Comparison of ENCODE assay signal across 12 cellular contexts in the genomic region with DNA sequence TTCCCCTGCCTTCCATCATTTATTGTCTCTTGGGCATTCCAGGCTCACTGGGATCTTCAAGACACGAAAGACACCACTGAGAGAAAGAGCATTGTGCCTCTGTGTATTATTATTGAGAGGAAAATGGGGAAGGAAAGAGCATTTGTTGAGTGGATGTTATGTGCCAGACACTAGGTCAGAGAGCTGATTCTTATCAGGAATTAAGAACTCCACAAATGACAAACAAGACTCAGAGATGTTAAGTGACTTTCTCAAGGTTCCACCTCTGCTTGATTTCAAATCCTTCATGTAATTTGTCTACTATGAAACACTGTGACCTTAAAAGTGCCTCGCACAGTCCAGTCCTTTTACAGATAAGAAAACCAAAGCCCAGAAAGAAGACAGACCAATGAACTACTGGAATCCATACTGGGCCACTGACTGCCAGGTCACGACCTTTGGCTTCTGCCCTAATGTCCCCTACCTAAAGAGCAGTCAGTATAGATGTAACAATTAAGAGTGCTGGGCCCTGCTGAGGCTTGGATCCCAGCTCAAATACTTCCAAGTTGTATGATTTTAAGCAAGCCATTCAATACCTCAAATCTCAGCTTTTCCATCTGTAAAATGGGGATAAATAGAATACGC. TPM values are rescaled to one million over a fixed set of nuclear protein-coding genes. Genes with fewer than 3 reads are reported as not detected.
DNase-seq lines count a peak whose midpoint lies in the region; ATAC-seq, FAIRE-seq and TF ChIP-seq lines count a peak whose summit lies in the region.
"Had no signal": no experiment of that assay in that cellular context is flagged by ENCODE, and none has a peak within 500 bp of the region (broad histone marks: within the 10 kb centered on the region; RNA-seq: fewer than 3 reads in every experiment).

No MANE protein-coding gene starts in this region.

- H3K27me3 ChIP-seq in heart left ventricle (no peaks in the 10 kb centered on the region), astrocyte (ENCODE audit: insufficient read depth, low read length) (no peaks in the 10 kb centered on the region), muscle layer of duodenum (ENCODE audit: low read depth, low read length) (no peaks in the 10 kb centered on the region), transverse colon (no peaks in the 10 kb centered on the region)

- no peak for TF ChIP-seq EP300 in transverse colon (IDR thresholded peaks at IDR 0.05; ENCODE audit: low read depth)

- in situ Hi-C loops in transverse colon (cut with MboI; ENCODE audit: low pct_ligation_motif_present in 1 of 4, low pct_unique_long_range_greater_than_20kb in 1 of 4, low sequenced_read_pairs in 3 of 4) = loop anchor here in 1 of 4 donors (25.0 kb wide), 1 partner anchor 108 kb away; no protein-coding TSS in a partner anchor

- peaks cover 5% of the 10 kb centered on the region for H3K36me3 Mint-ChIP-seq in astrocyte (ENCODE audit: low read depth, unreplicated experiment)

- H3K4me2 ChIP-seq in astrocyte (ENCODE audit: low read length) = peak overlapping the region; percentile 16

- H3K4me3 Mint-ChIP-seq in astrocyte (ENCODE audit: unreplicated experiment) = no peak overlapping the region
- H3K4me3 Mint-ChIP-seq: central memory CD8-positive, alpha-beta T cell had no signal

- intact Hi-C loops in heart left ventricle (cut with DNase I) (no loop called here), Right ventricle myocardium inferior (cut with DNase I) (loop anchor here (5.0 kb wide), 1 partner anchor 47 kb away; no protein-coding TSS in a partner anchor), transverse colon (cut with DNase I; ENCODE audit: low total_unique reads) (loop anchor here (5.0 kb wide), 1 partner anchor 983 kb away; no protein-coding TSS in a partner anchor)

- peaks cover 99% of the 10 kb centered on the region for H4K20me1 ChIP-seq in astrocyte (ENCODE audit: insufficient read depth, low read length)

- H3K36me3 ChIP-seq in heart left ventricle (no peaks in the 10 kb centered on the region), astrocyte (ENCODE audit: insufficient read depth, low read length) (peaks cover 6% of the 10 kb centered on the region), muscle layer of duodenum (ENCODE audit: control insufficient read depth in 1 of 2, insufficient read depth in 2 of 2, low read length in 2 of 2) (no peaks in the 10 kb centered on the region), transverse colon (no peaks in the 10 kb centered on the region)

- ATAC-seq in heart left ventricle (no peak), Right ventricle myocardium inferior (no peak), GM19463 (IDR thresholded peaks at IDR 0.05; ENCODE audit: unreplicated experiment) (no peak)

- TF ChIP-seq POLR2A in heart left ventricle (IDR thresholded peaks at IDR 0.05) (no peak), transverse colon (IDR thresholded peaks at IDR 0.05) (no peak)

- TF ChIP-seq CTCF in heart left ventricle (IDR thresholded peaks at IDR 0.05) = no peak
- TF ChIP-seq CTCF in astrocyte (IDR thresholded peaks at IDR 0.05; ENCODE audit: insufficient read depth, low read depth, low read length) = no peak
- TF ChIP-seq CTCF in transverse colon (IDR thresholded peaks at IDR 0.05) = no peak

- H3K27me3 Mint-ChIP-seq in astrocyte (ENCODE audit: low read depth, unreplicated experiment) = no peaks in the 10 kb centered on the region

- H3K9me3 Mint-ChIP-seq in astrocyte (ENCODE audit: unreplicated experiment) = no peaks in the 10 kb centered on the region
- H3K9me3 Mint-ChIP-seq: central memory CD8-positive, alpha-beta T cell had no signal

- H3K79me2 ChIP-seq in astrocyte (ENCODE audit: insufficient read depth, low read length) = peaks cover 100% of the 10 kb centered on the region

- no peak overlapping the region for H3K27ac Mint-ChIP-seq in astrocyte (ENCODE audit: unreplicated experiment)

- H3K9ac ChIP-seq in astrocyte (ENCODE audit: low read length) = no peak overlapping the region

- FAIRE-seq in astrocyte (lab: Jason Lieb, UNC) = no peak

- peaks cover 87% of the 10 kb centered on the region for H3K4me1 Mint-ChIP-seq in astrocyte (ENCODE audit: low read depth, unreplicated experiment)
- H3K4me1 Mint-ChIP-seq: central memory CD8-positive, alpha-beta T cell had no signal

- peak overlapping the region in 10 of 12 donors; percentile 0 to 86 (median 59) for H3K27ac ChIP-seq in heart left ventricle
- no peak overlapping the region for H3K27ac ChIP-seq in astrocyte (ENCODE audit: low read depth, low read length)
- peak overlapping the region; percentile 12 for H3K27ac ChIP-seq in muscle layer of duodenum (ENCODE audit: low read length)
- H3K27ac ChIP-seq in transverse colon = peak overlapping the region; percentile 5 to 53 (median 45)

- 78 to 85% (median 81%) methylated on average over 4 of the region's 4 CpGs for WGBS in heart left ventricle, 4 donors
- 88 to 89% methylated on average over 3 to 4 of the region's 4 CpGs for WGBS in transverse colon (ENCODE audit: low coverage in 1 of 2), 2 donors

- H3K4me3 ChIP-seq in heart left ventricle (no peak overlapping the region), astrocyte (ENCODE audit: insufficient read depth, low read depth, low read length) (no peak overlapping the region), muscle layer of duodenum (ENCODE audit: low read depth in 1 of 2, low read length in 2 of 2) (no peak overlapping the region), transverse colon (no peak overlapping the region)

- H3K9me3 ChIP-seq in heart left ventricle = no peaks in the 10 kb centered on the region
- no peaks in the 10 kb centered on the region for H3K9me3 ChIP-seq in astrocyte (ENCODE audit: insufficient read depth, low read depth, low read length)
- no peaks in the 10 kb centered on the region for H3K9me3 ChIP-seq in muscle layer of duodenum (ENCODE audit: control insufficient read depth in 1 of 2, low read length in 2 of 2)
- H3K9me3 ChIP-seq in transverse colon = no peaks in the 10 kb centered on the region

- H3K4me1 ChIP-seq in heart left ventricle (peaks cover 19 to 100% (median 97%) of the 10 kb centered on the region in 12 donors), astrocyte (ENCODE audit: insufficient read depth, low read length) (peaks cover 57% of the 10 kb centered on the region), muscle layer of duodenum (ENCODE audit: control insufficient read depth in 1 of 2, insufficient read depth in 2 of 2, low read length in 2 of 2) (peaks cover 21 to 77% of the 10 kb centered on the region in 2 donors), transverse colon (peaks cover 23 to 76% (median 41%) of the 10 kb centered on the region in 4 donors)

- no peak for DNase-seq in heart left ventricle
- DNase-seq in Right ventricle myocardium inferior (ENCODE audit: missing footprints) = no peak
- no peak for DNase-seq in astrocyte (ENCODE audit: low read depth)
- DNase-seq in transverse colon = no peak
- DNase-seq in NCI-H1436 (lab: John Stamatoyannopoulos, UW) = no peak
- no peak for DNase-seq in NCI-H82 (lab: John Stamatoyannopoulos, UW)
- DNase-seq: ACHN; activated CD4-positive, alpha-beta T cell treated with anti-CD3 and anti-CD28 coated beads, Interleukin-2, amount 50 U/mL, for 1 hour; DMS153 had no signal

- H2AFZ ChIP-seq in astrocyte (ENCODE audit: low read depth, low read length) = no peak overlapping the region

RNA-seq across cellular contexts. Expression of gene KLF7, which starts 11.1 kb away (rescaled TPM):
- total RNA-seq in heart left ventricle (10 to 100 TPM; 23.9 to 49.8 (median 27.3) TPM), Right ventricle myocardium inferior (25.3 TPM), astrocyte (76.5 and 81.2 TPM in 2 replicates), transverse colon (10 to 100 TPM in 1 of 4 donors, 1 to 10 TPM in 3; 6.2 to 43.4 (median 6.8) TPM)
- 10 to 100 TPM in 1 of 2 donors, 1 to 10 TPM in 1; 5.0 to 11.7 TPM for polyA plus RNA-seq in heart left ventricle

Comparison
In these comparisons a context has a peak if more than half of its experiments do, and no peak if none do; other contexts are left out.
1. intact Hi-C loops: an anchor here in Right ventricle myocardium inferior (5.0 kb wide) and transverse colon (5.0 kb wide); none called in heart left ventricle.